21 cellular contexts compared by ENCODE assay signal in genomic region chr2:4618630-4619228, GRCh38.
A peak's percentile ranks its signal among the peaks of the same experiment; 100 is the strongest.
DNase-seq lines count a peak whose midpoint lies in the region; ATAC-seq, FAIRE-seq and TF ChIP-seq lines count a peak whose summit lies in the region.
"Had no signal": no experiment of that assay in that cellular context is flagged by ENCODE, and none has a peak within 500 bp of the region (broad histone marks: within the 10 kb centered on the region; RNA-seq: fewer than 3 reads in every experiment).

No MANE protein-coding gene starts in this region.

- CTCF ChIA-PET in HepG2 (lab: Yijun Ruan, JAX; ENCODE audit: low intra/inter-chr PET ratio, low total read pairs), result no interaction called here

- ATAC-seq in HepG2, result no peak
- no peak for ATAC-seq in right lobe of liver
- no peak for ATAC-seq in HG02981 (IDR thresholded peaks at IDR 0.05; ENCODE audit: unreplicated experiment)
- ATAC-seq in HG03432 (IDR thresholded peaks at IDR 0.05; ENCODE audit: unreplicated experiment), result no peak
- no peak for ATAC-seq in GM18505 (IDR thresholded peaks at IDR 0.05; ENCODE audit: unreplicated experiment)
- ATAC-seq: CD8-positive, alpha-beta T cell had no signal

- H3K27ac ChIP-seq in HepG2 (ENCODE audit: extremely low read length, insufficient read depth, low read length), result no peak overlapping the region
- no peak overlapping the region for H3K27ac ChIP-seq in right lobe of liver
- no peak overlapping the region for H3K27ac ChIP-seq in kidney (ENCODE audit: low read depth in 2 of 2, low read length in 2 of 2)
- H3K27ac ChIP-seq: BLaER1 treated with 17β-estradiol and CSF1 and Interleukin-3, amounts not matched to agents 10 nM and 100 nM; HL-60 had no signal

- POLR2A ChIA-PET in HepG2 (lab: Yijun Ruan, JAX), result no interaction called here

- no peaks in the 10 kb centered on the region for H3K79me2 ChIP-seq in HepG2 (ENCODE audit: insufficient read depth, low read length)

- no peak overlapping the region for H3K4me2 ChIP-seq in HepG2 (ENCODE audit: low read depth, low read length)
- H3K4me2 ChIP-seq: BLaER1 treated with 17β-estradiol and CSF1 and Interleukin-3, amounts not matched to agents 10 nM and 100 nM; SK-N-SH had no signal

- H3K27me3 ChIP-seq in HepG2 (ENCODE audit: control insufficient read depth in 1 of 2, insufficient read depth in 2 of 2, low read length in 2 of 2) (no peaks in the 10 kb centered on the region), right lobe of liver (no peaks in the 10 kb centered on the region)
- H3K27me3 ChIP-seq: BLaER1 treated with 17β-estradiol and CSF1 and Interleukin-3, amounts not matched to agents 10 nM and 100 nM had no signal

- FAIRE-seq in HepG2 (lab: Jason Lieb, UNC) (no peak), kidney (lab: Jason Lieb, UNC) (no peak)
- FAIRE-seq: A204.1, D721Med, HTR-8/SVneo had no signal

- no peak for TF ChIP-seq EP300 in HepG2 (IDR thresholded peaks at IDR 0.05; ENCODE audit: low read depth in 2 of 2, low read length in 2 of 2)
- no peak for TF ChIP-seq EP300 in HepG2 (CRISPR knock-in tag; IDR thresholded peaks at IDR 0.05; ENCODE audit: borderline replicate concordance)

- in situ Hi-C loops in HepG2 (cut with HindIII; ENCODE audit: extremely low pct_ligation_motif_present, low pct_unique_long_range_greater_than_20kb), result no loop called here

- H2AFZ ChIP-seq in HepG2 (ENCODE audit: low read length), result no peak overlapping the region

- no peak for DNase-seq in HepG2 (ENCODE audit: low spot score)
- no peak for DNase-seq in right lobe of liver
- DNase-seq in OCI-M1 (lab: John Stamatoyannopoulos, UW), result peak; percentile 9
- DNase-seq in head of caudate nucleus, result peak in 40 of 42 donors; percentile 2 to 71 (median 35)
- DNase-seq in kidney, result no peak
- DNase-seq: CD8-positive, alpha-beta T cell; GDM1; NCI-H1092 treated with DMSO at 0.1 percent for 48 hours; NCI-H2029 treated with DMSO at 0.1 percent for 48 hours; NK-92 treated with Interleukin-12 subunit alpha and Interleukin-12 subunit beta, amount 100 ng/mL, for 24 hours; SHP77; SK-N-SH had no signal

- TF ChIP-seq RAD21 in HepG2 (CRISPR knock-in tag; IDR thresholded peaks at IDR 0.05), result no peak

- no peak for TF ChIP-seq POLR2A in HepG2 (IDR thresholded peaks at IDR 0.05; ENCODE audit: insufficient read depth in 1 of 2, low read depth in 2 of 2, low read length in 2 of 2)
- no peak for TF ChIP-seq POLR2A in right lobe of liver (IDR thresholded peaks at IDR 0.05)
- TF ChIP-seq POLR2A in GM18505 (IDR thresholded peaks at IDR 0.05; ENCODE audit: borderline replicate concordance, extremely low read depth, insufficient read depth, insufficient read length), result no peak

- H3K4me3 ChIP-seq in HepG2 (replicated peaks in 1 of 3; ENCODE audit: insufficient read depth in 1 of 3, low read depth in 2 of 3, low read length in 3 of 3) (no peak overlapping the region), right lobe of liver (no peak overlapping the region), kidney (ENCODE audit: low read length in 2 of 2) (no peak overlapping the region)
- H3K4me3 ChIP-seq: BLaER1 treated with 17β-estradiol and CSF1 and Interleukin-3, amounts not matched to agents 10 nM and 100 nM; HAP-1 had no signal

- no peaks in the 10 kb centered on the region for H4K20me1 ChIP-seq in HepG2 (ENCODE audit: insufficient read depth, low read length)
- H4K20me1 ChIP-seq: BLaER1 treated with 17β-estradiol and CSF1 and Interleukin-3, amounts not matched to agents 10 nM and 100 nM had no signal

- 56% methylated on average over 12 of the region's 12 CpGs for WGBS in HepG2 (ENCODE audit: low lambda C conversion rate)
- WGBS in right lobe of liver (ENCODE audit: insufficient coverage, low coverage, low lambda C conversion rate, missing lambda C conversion rate), result 67% methylated on average over 12 of the region's 12 CpGs

- H3K9me3 ChIP-seq in HepG2 (ENCODE audit: low read length) (peaks cover 79% of the 10 kb centered on the region), right lobe of liver (no peaks in the 10 kb centered on the region), kidney (ENCODE audit: control insufficient read depth in 1 of 2, low read length in 2 of 2) (no peaks in the 10 kb centered on the region)

- H3K9ac ChIP-seq in HepG2 (ENCODE audit: insufficient read depth, low read depth, low read length) (no peak overlapping the region), kidney (ENCODE audit: low read length in 2 of 2) (no peak overlapping the region)
- H3K9ac ChIP-seq: BLaER1 treated with 17β-estradiol and CSF1 and Interleukin-3, amounts not matched to agents 10 nM and 100 nM; SK-N-SH had no signal

- H3K36me3 ChIP-seq in HepG2 (replicated peaks in 1 of 2; ENCODE audit: control insufficient read depth in 1 of 2, insufficient read depth in 2 of 2, low read length in 2 of 2) (no peaks in the 10 kb centered on the region), right lobe of liver (no peaks in the 10 kb centered on the region), kidney (ENCODE audit: control insufficient read depth in 1 of 2, insufficient read depth in 2 of 2, low read length in 2 of 2) (no peaks in the 10 kb centered on the region)
- H3K36me3 ChIP-seq: BLaER1 treated with 17β-estradiol and CSF1 and Interleukin-3, amounts not matched to agents 10 nM and 100 nM; HAP-1 had no signal

- no peaks in the 10 kb centered on the region for H3K4me1 ChIP-seq in HepG2 (ENCODE audit: insufficient read depth, low read length)
- no peaks in the 10 kb centered on the region for H3K4me1 ChIP-seq in right lobe of liver
- H3K4me1 ChIP-seq in kidney (ENCODE audit: control insufficient read depth in 1 of 2, insufficient read depth in 1 of 2, low read depth in 1 of 2, low read length in 2 of 2), result no peaks in the 10 kb centered on the region
- H3K4me1 ChIP-seq: BLaER1 treated with 17β-estradiol and CSF1 and Interleukin-3, amounts not matched to agents 10 nM and 100 nM; HAP-1 had no signal

- intact Hi-C loops in HepG2 (cut with micrococcal nuclease; ENCODE audit: unreplicated experiment), result no loop called here
- intact Hi-C loops in right lobe of liver (cut with DNase I), result no loop called here
- intact Hi-C loops in head of caudate nucleus (cut with DNase I), result no loop called here
- intact Hi-C loops in kidney (cut with DNase I), result no loop called here

- no TSS peak for BruUV-seq in HepG2 (replicated peaks; lab: Mats Ljungman, UMichigan)

- TF ChIP-seq CTCF in HepG2 (CRISPR knock-in tag; IDR thresholded peaks at IDR 0.05), result no peak
- no peak for TF ChIP-seq CTCF in right lobe of liver (IDR thresholded peaks at IDR 0.05)
- TF ChIP-seq CTCF in kidney (IDR thresholded peaks at IDR 0.05; ENCODE audit: borderline replicate concordance, extremely low read depth, insufficient read depth), result no peak

TF ChIP-seq in HepG2, 621 proteins besides CTCF, POLR2A, EP300 and RAD21:
- TF ChIP-seq MAFK (conservative IDR thresholded peaks at IDR 0.05 in 1 of 2, IDR thresholded peaks at IDR 0.05 in 1 of 2; ENCODE audit: low read length in 2 of 2), result peak; percentile 99
- peak; percentile 98 for TF ChIP-seq MAFF (IDR thresholded peaks at IDR 0.05; ENCODE audit: low read depth, low read length)
- TF ChIP-seq NFE2L2 (IDR thresholded peaks at IDR 0.05; ENCODE audit: low read length), result peak; percentile 79
- TF ChIP-seq DR1 (CRISPR knock-in tag; IDR thresholded peaks at IDR 0.05), result no peak
TF ChIP-seq in HepG2: peak in this region for 3.

Comparison
In these comparisons a context has a peak if more than half of its experiments do, and no peak if none do; other contexts are left out.
1. DNase-seq: peak in OCI-M1 (single experiment) and head of caudate nucleus (40 of 42); none in HepG2 (single experiment), right lobe of liver (0 of 3) and kidney (single experiment).